ENCODE assay signal across 8 cellular contexts in genomic region chr17:76738468-76738850, GRCh38. TPM values are rescaled to one million over a fixed set of nuclear protein-coding genes. Genes with fewer than 3 reads are reported as not detected.
A peak's percentile ranks its signal among the peaks of the same experiment; 100 is the strongest.
DNase-seq lines count a peak whose midpoint lies in the region; ATAC-seq, FAIRE-seq and TF ChIP-seq lines count a peak whose summit lies in the region.

No MANE protein-coding gene starts in this region.

- H3K4me3 ChIP-seq in DOHH2 (ENCODE audit: low read length) (peak overlapping the region; percentile 84), OCI-LY1 (ENCODE audit: low read depth, low read length, poor library complexity, severe bottlenecking) (peak overlapping the region; percentile 96), neutrophil (ENCODE audit: low read depth in 1 of 2, low read length in 1 of 2) (peak overlapping the region; percentile 92)

- H3K4me2 ChIP-seq in DOHH2 (ENCODE audit: low read length) = peak overlapping the region; percentile 67
- peak overlapping the region; percentile 95 for H3K4me2 ChIP-seq in OCI-LY1 (ENCODE audit: low read length)

- peaks cover 56% of the 10 kb centered on the region for H3K79me2 ChIP-seq in DOHH2 (ENCODE audit: control insufficient read depth, low read length)
- peaks cover 42% of the 10 kb centered on the region for H3K79me2 ChIP-seq in OCI-LY1 (ENCODE audit: insufficient read depth, low read length)

- no peak overlapping the region for H2AFZ ChIP-seq in OCI-LY1 (ENCODE audit: low read length)

- H3K36me3 ChIP-seq in DOHH2 (ENCODE audit: control insufficient read depth, low read length) = peaks cover 54% of the 10 kb centered on the region
- peaks cover 52% of the 10 kb centered on the region for H3K36me3 ChIP-seq in OCI-LY1 (ENCODE audit: insufficient read depth, low read length)
- peaks cover 36% of the 10 kb centered on the region for H3K36me3 ChIP-seq in neutrophil

- H3K36me3 Mint-ChIP-seq in effector memory CD8-positive, alpha-beta T cell (ENCODE audit: insufficient read depth) = peaks cover 73% of the 10 kb centered on the region

- no peaks in the 10 kb centered on the region for H3K9me3 ChIP-seq in DOHH2 (ENCODE audit: control insufficient read depth, insufficient read depth, low read length)
- H3K9me3 ChIP-seq in OCI-LY1 (ENCODE audit: low read length) = no peaks in the 10 kb centered on the region
- no peaks in the 10 kb centered on the region for H3K9me3 ChIP-seq in neutrophil

- peaks cover 36 to 39% of the 10 kb centered on the region in 2 donors for H3K4me1 Mint-ChIP-seq in effector memory CD8-positive, alpha-beta T cell (ENCODE audit: low read depth in 2 of 2)

- no peaks in the 10 kb centered on the region for H3K27me3 Mint-ChIP-seq in effector memory CD8-positive, alpha-beta T cell

- H3K9me3 Mint-ChIP-seq in effector memory CD8-positive, alpha-beta T cell = no peaks in the 10 kb centered on the region

- H3K9me2 ChIP-seq in DOHH2 (replicated peaks; ENCODE audit: control insufficient read depth, low read length) = no peaks in the 10 kb centered on the region
- H3K9me2 ChIP-seq in OCI-LY1 (ENCODE audit: low read depth, low read length) = no peaks in the 10 kb centered on the region

- peaks cover 32% of the 10 kb centered on the region for H3F3A ChIP-seq in DOHH2 (ENCODE audit: control insufficient read depth, insufficient read depth)
- H3F3A ChIP-seq in OCI-LY1 (ENCODE audit: insufficient read depth, low read length) = peaks cover 13% of the 10 kb centered on the region

- H3K27ac Mint-ChIP-seq in effector memory CD8-positive, alpha-beta T cell = peak overlapping the region; percentile 98 to 99

- H3K27me3 ChIP-seq in DOHH2 (ENCODE audit: control insufficient read depth, low read length) = no peaks in the 10 kb centered on the region
- H3K27me3 ChIP-seq in OCI-LY1 (ENCODE audit: insufficient read depth, low read length) = no peaks in the 10 kb centered on the region
- no peaks in the 10 kb centered on the region for H3K27me3 ChIP-seq in neutrophil

- no peak for ATAC-seq in effector memory CD8-positive, alpha-beta T cell (replicated peaks)
- no peak for ATAC-seq in left colon
- ATAC-seq in GM21447 (IDR thresholded peaks at IDR 0.05; ENCODE audit: unreplicated experiment) = no peak

- H4K20me1 ChIP-seq in DOHH2 (ENCODE audit: control insufficient read depth, insufficient read depth, low read depth, low read length) (peaks cover 26% of the 10 kb centered on the region), OCI-LY1 (ENCODE audit: insufficient read depth, low read length) (no peaks in the 10 kb centered on the region)

- intact Hi-C loops in left colon (cut with DNase I, micrococcal nuclease) = no loop called here

- FAIRE-seq in HTR-8/SVneo (lab: Jason Lieb, UNC) = no peak

- H3K4me1 ChIP-seq in DOHH2 (ENCODE audit: control insufficient read depth, low read length) (peaks cover 28% of the 10 kb centered on the region), OCI-LY1 (ENCODE audit: insufficient read depth, low read length, severe bottlenecking) (peaks cover 49% of the 10 kb centered on the region), neutrophil (ENCODE audit: control insufficient read depth in 1 of 2, insufficient read depth in 1 of 2, low read depth in 1 of 2, low read length in 1 of 2) (peaks cover 39 to 41% of the 10 kb centered on the region in 2 experiments)

- no peak for DNase-seq in effector memory CD8-positive, alpha-beta T cell
- DNase-seq in COR-L47 (lab: John Stamatoyannopoulos, UW) (no peak), HTR-8/SVneo (ENCODE audit: insufficient read length, low spot score) (no peak), left colon (no peak)

- peak overlapping the region; percentile 90 for H3K9ac ChIP-seq in OCI-LY1 (ENCODE audit: low read length)

- TF ChIP-seq CTCF in DOHH2 (IDR thresholded peaks at IDR 0.05; ENCODE audit: low read depth, low read length, poor library complexity, severe bottlenecking) = no peak
- TF ChIP-seq CTCF in OCI-LY1 (IDR thresholded peaks at IDR 0.05; ENCODE audit: low read length) = no peak
- TF ChIP-seq CTCF in neutrophil (IDR thresholded peaks at IDR 0.05) = no peak

- H3K27ac ChIP-seq in DOHH2 (ENCODE audit: low read depth, low read length) (peak overlapping the region; percentile 88; the same call in 1 of the 2 replicates), OCI-LY1 (ENCODE audit: low read depth, low read length, poor library complexity, severe bottlenecking) (peak overlapping the region; percentile 90), neutrophil (peak overlapping the region; percentile 96)

- H3K4me3 Mint-ChIP-seq in effector memory CD8-positive, alpha-beta T cell = peak overlapping the region; percentile 96 to 97

RNA-seq across cellular contexts. Expression of gene MFSD11, which starts 0.5 kb away (rescaled TPM):
- total RNA-seq in left colon = 10 to 100 TPM; 39.1 to 43.0 TPM

RNA-seq across cellular contexts. Expression of gene SRSF2, which starts 1.3 kb away (rescaled TPM):
- total RNA-seq in left colon = 100 to 1,000 TPM; 138 to 156 TPM

RNA-seq across cellular contexts. Expression of gene METTL23, which starts 11.8 kb away (rescaled TPM):
- 10 to 100 TPM; 23.4 to 25.0 TPM for total RNA-seq in left colon

RNA-seq across cellular contexts. Expression of gene JMJD6, which starts 12.1 kb away (rescaled TPM):
- 10 to 100 TPM; 27.2 to 31.3 TPM for total RNA-seq in left colon

RNA-seq across cellular contexts. Expression of gene MXRA7, which starts 27.7 kb away (rescaled TPM):
- total RNA-seq in left colon = 10 to 100 TPM; 12.0 to 37.2 TPM
